In the genomic region with DNA sequence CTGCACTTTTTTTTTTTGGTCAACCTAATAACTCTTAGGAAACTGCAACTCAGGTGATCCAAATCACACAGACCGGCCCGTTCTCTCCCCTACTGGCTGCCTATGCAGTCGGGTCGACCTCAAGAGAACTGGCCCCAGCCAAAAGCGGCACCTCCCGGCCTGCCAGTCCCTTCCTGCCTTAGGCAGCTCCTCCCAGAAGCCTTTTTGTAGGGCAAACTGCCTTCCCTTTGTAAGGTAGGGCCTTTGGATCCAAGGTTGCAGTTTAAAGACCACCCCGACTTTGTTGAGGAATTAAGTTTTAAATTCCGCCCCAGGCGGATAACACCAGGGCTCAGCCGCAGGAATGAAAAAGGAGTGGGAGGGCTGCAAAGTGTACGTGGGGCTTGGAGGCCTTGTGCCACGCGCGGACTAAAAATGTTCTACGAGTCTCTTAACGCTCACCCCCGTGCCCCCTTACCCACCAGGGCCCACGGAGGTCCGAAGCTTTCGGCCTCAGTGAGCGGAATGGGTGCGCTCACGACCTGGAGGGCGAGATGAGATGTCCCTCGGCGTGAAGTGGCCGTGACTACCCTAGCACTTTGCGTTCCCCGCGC, we compare ENCODE assay signal across 8 cellular contexts. TPM values are rescaled to one million over a fixed set of nuclear protein-coding genes. Genes with fewer than 3 reads are reported as not detected.
DNase-seq lines count a peak whose midpoint lies in the region; ATAC-seq, FAIRE-seq and TF ChIP-seq lines count a peak whose summit lies in the region.

No MANE protein-coding gene starts in this region.

- H3K36me3 Mint-ChIP-seq in Calu3 (ENCODE audit: insufficient read depth, unreplicated experiment): peaks cover 55% of the 10 kb centered on the region

- peaks cover 33% of the 10 kb centered on the region for H3K4me1 Mint-ChIP-seq in Calu3 (ENCODE audit: low read depth, unreplicated experiment)

- H3K4me2 ChIP-seq in SK-N-SH: peak overlapping the region; percentile 94

- H3K9me3 ChIP-seq in SK-N-SH: no peaks in the 10 kb centered on the region
- no peaks in the 10 kb centered on the region for H3K9me3 ChIP-seq in effector memory CD4-positive, alpha-beta T cell (ENCODE audit: control insufficient read depth, low read length)
- no peaks in the 10 kb centered on the region for H3K9me3 ChIP-seq in muscle layer of colon (ENCODE audit: low read length)
- H3K9me3 ChIP-seq in transverse colon: no peaks in the 10 kb centered on the region

- H3K4me3 ChIP-seq in SK-N-SH (ENCODE audit: low read depth in 2 of 2, low read length in 1 of 2): peak overlapping the region; percentile 83 to 93
- H3K4me3 ChIP-seq in effector memory CD4-positive, alpha-beta T cell (ENCODE audit: insufficient read depth, low read depth, low read length, poor library complexity, severe bottlenecking): peak overlapping the region; percentile 73
- H3K4me3 ChIP-seq in muscle layer of colon (ENCODE audit: low read depth in 1 of 2, low read length in 2 of 2): peak overlapping the region; percentile 38 to 62
- H3K4me3 ChIP-seq in transverse colon: peak overlapping the region; percentile 35 to 98 (median 88)

- peaks cover 36% of the 10 kb centered on the region for H3K79me2 ChIP-seq in SK-N-SH (ENCODE audit: insufficient read depth)

- H3K4me3 Mint-ChIP-seq in Calu3 (ENCODE audit: low read depth, unreplicated experiment): peak overlapping the region; percentile 92

- WGBS in SK-N-SH (ENCODE audit: low lambda C conversion rate): 16% methylated on average over 23 of the region's 30 CpGs
- WGBS in transverse colon (ENCODE audit: low coverage in 1 of 2), 2 donors: 2% methylated on average over 30 of the region's 30 CpGs; no CpG with 5 or more reads in 1 of the 2 donors

- intact Hi-C loops in Calu3 (cut with micrococcal nuclease; ENCODE audit: unreplicated experiment): no loop called here
- intact Hi-C loops in transverse colon (cut with DNase I; ENCODE audit: low total_unique reads): no loop called here

- no peaks in the 10 kb centered on the region for H3K9me3 Mint-ChIP-seq in Calu3 (ENCODE audit: low read depth, unreplicated experiment)

- CTCF ChIA-PET in Calu3 (lab: Charles Lee) (interaction anchor here (0.7 kb wide), 1 partner anchor 228 kb away, joined by 5 read pairs; no protein-coding TSS in a partner anchor), SK-N-SH (lab: Yijun Ruan, JAX) (interaction anchor here (0.8 to 2.1 kb wide), 6 partner anchors 57 to 286 kb away, joined by 3 to 12 read pairs (median 4); a partner anchor contains a TSS)

- DNase-seq in Calu3 (peak; percentile 28), SK-N-SH (peak; percentile 39), transverse colon (peak; percentile 22), H54 (ENCODE audit: insufficient read length, low spot score) (no peak)
- DNase-seq in effector memory CD4-positive, alpha-beta T cell: no peak

- TF ChIP-seq RAD21 in SK-N-SH (IDR thresholded peaks at IDR 0.05; ENCODE audit: low read length): no peak

- POLR2A ChIA-PET in SK-N-SH (lab: Yijun Ruan, JAX): interaction anchor here (0.7 to 1.8 kb wide), 7 partner anchors 13 to 228 kb away, joined by 3 to 7 read pairs (median 4); a partner anchor contains a TSS

- TF ChIP-seq POLR2A in transverse colon (IDR thresholded peaks at IDR 0.05) (no peak), H54 (IDR thresholded peaks at IDR 0.05; ENCODE audit: low read depth, low read length) (no peak)

- no peak for TF ChIP-seq CTCF in Calu3 (IDR thresholded peaks at IDR 0.05; ENCODE audit: unreplicated experiment)
- no peak for TF ChIP-seq CTCF in SK-N-SH (IDR thresholded peaks at IDR 0.05)
- no peak for TF ChIP-seq CTCF in transverse colon (IDR thresholded peaks at IDR 0.05)

- peak overlapping the region; percentile 40; the same call in 1 of the 2 replicates for H2AFZ ChIP-seq in SK-N-SH (ENCODE audit: low read depth)

- no peaks in the 10 kb centered on the region for H3K9me2 ChIP-seq in SK-N-SH

- peak; percentile 1 for ATAC-seq in HG02759 (IDR thresholded peaks at IDR 0.05; ENCODE audit: unreplicated experiment)
- no peak for ATAC-seq in HG03378 (IDR thresholded peaks at IDR 0.05; ENCODE audit: unreplicated experiment)

- H3K9ac ChIP-seq in SK-N-SH (peak overlapping the region; percentile 75), muscle layer of colon (ENCODE audit: low read length) (peak overlapping the region; percentile 47)

- no peaks in the 10 kb centered on the region for H4K20me1 ChIP-seq in SK-N-SH (ENCODE audit: insufficient read depth)

- no peak for FAIRE-seq in H54 (lab: Jason Lieb, UNC)

- TF ChIP-seq EP300 in SK-N-SH (IDR thresholded peaks at IDR 0.05; ENCODE audit: borderline replicate concordance in 1 of 2, low read depth in 1 of 2, low read length in 1 of 2) (no peak), transverse colon (IDR thresholded peaks at IDR 0.05; ENCODE audit: low read depth) (no peak)

- in situ Hi-C loops in transverse colon (cut with MboI; ENCODE audit: low pct_ligation_motif_present in 1 of 4, low pct_unique_long_range_greater_than_20kb in 1 of 4, low sequenced_read_pairs in 3 of 4): no loop called here

- BruUV-seq in Calu3 (replicated peaks; lab: Mats Ljungman, UMichigan): TSS peak; percentile 68

- H3K27me3 Mint-ChIP-seq in Calu3 (ENCODE audit: unreplicated experiment): no peaks in the 10 kb centered on the region

- peaks cover 34% of the 10 kb centered on the region for H3F3A ChIP-seq in SK-N-SH (replicated peaks; ENCODE audit: insufficient read depth)

- peaks cover 24 to 34% of the 10 kb centered on the region in 2 experiments for H3K36me3 ChIP-seq in SK-N-SH (replicated peaks in 1 of 2; ENCODE audit: control insufficient read depth in 1 of 2, insufficient read depth in 2 of 2, low read length in 1 of 2)
- peaks cover 28% of the 10 kb centered on the region for H3K36me3 ChIP-seq in effector memory CD4-positive, alpha-beta T cell (ENCODE audit: control insufficient read depth, insufficient read depth, low read length)
- peaks cover 30% of the 10 kb centered on the region for H3K36me3 ChIP-seq in muscle layer of colon (ENCODE audit: insufficient read depth, low read length)
- H3K36me3 ChIP-seq in transverse colon: peaks cover 0 to 28% (median 12%) of the 10 kb centered on the region in 4 donors

- H3K27ac ChIP-seq in SK-N-SH (ENCODE audit: low read depth in 2 of 2, low read length in 1 of 2) (peak overlapping the region; percentile 41 to 73; a peak in 3 of 4 replicates), muscle layer of colon (ENCODE audit: low read depth, low read length) (peak overlapping the region; percentile 22), transverse colon (peak overlapping the region; percentile 81 to 90 (median 90))
- H3K27ac ChIP-seq in effector memory CD4-positive, alpha-beta T cell (ENCODE audit: insufficient read depth, low read length, poor library complexity, severe bottlenecking): peak overlapping the region; percentile 43

- H3K4me1 ChIP-seq in SK-N-SH (ENCODE audit: control insufficient read depth in 1 of 2, insufficient read depth in 2 of 2, low read depth in 1 of 2, low read length in 1 of 2) (peaks cover 13 to 24% of the 10 kb centered on the region in 2 experiments), muscle layer of colon (ENCODE audit: insufficient read depth, low read length) (peaks cover 30% of the 10 kb centered on the region), transverse colon (peaks cover 6 to 25% (median 16%) of the 10 kb centered on the region in 4 donors)
- peaks cover 6% of the 10 kb centered on the region for H3K4me1 ChIP-seq in effector memory CD4-positive, alpha-beta T cell (ENCODE audit: control insufficient read depth, insufficient read depth, low read length, poor library complexity, severe bottlenecking)

- H3K27me3 ChIP-seq in SK-N-SH (ENCODE audit: insufficient read depth) (no peaks in the 10 kb centered on the region), muscle layer of colon (ENCODE audit: control insufficient read depth in 1 of 2, insufficient read depth in 2 of 2, low read length in 2 of 2) (no peaks in the 10 kb centered on the region), transverse colon (no peaks in the 10 kb centered on the region)
- no peaks in the 10 kb centered on the region for H3K27me3 ChIP-seq in effector memory CD4-positive, alpha-beta T cell (replicated peaks; ENCODE audit: control insufficient read depth, insufficient read depth, low read length, poor library complexity, severe bottlenecking)

- peak overlapping the region; percentile 70 for H3K27ac Mint-ChIP-seq in Calu3 (ENCODE audit: unreplicated experiment)

TF ChIP-seq in SK-N-SH, 30 proteins besides CTCF, POLR2A, EP300 and RAD21:
- no peak for TF ChIP-seq EZH2phosphoT487 (IDR thresholded peaks at IDR 0.05; ENCODE audit: borderline replicate concordance, low read depth)
- TF ChIP-seq RFX5 (IDR thresholded peaks at IDR 0.05; ENCODE audit: low read length): no peak
- no peak for TF ChIP-seq TAF1 (IDR thresholded peaks at IDR 0.05; ENCODE audit: borderline replicate concordance, low read depth, low read length)
- 0 out of 2 replicates have a peak, but pooled peaks have one; percentile 7 for TF ChIP-seq JUND (IDR thresholded peaks at IDR 0.05)
- TF ChIP-seq YY1 (IDR thresholded peaks at IDR 0.05; ENCODE audit: low read depth): no peak
- TF ChIP-seq NFIC (IDR thresholded peaks at IDR 0.05; ENCODE audit: borderline replicate concordance): no peak
- TF ChIP-seq POLR2AphosphoS5 (IDR thresholded peaks at IDR 0.05; ENCODE audit: low read depth, low read length): no peak
- no peak for TF ChIP-seq RXRA (IDR thresholded peaks at IDR 0.05; ENCODE audit: borderline replicate concordance, low read depth)
- TF ChIP-seq, protein P1, sequence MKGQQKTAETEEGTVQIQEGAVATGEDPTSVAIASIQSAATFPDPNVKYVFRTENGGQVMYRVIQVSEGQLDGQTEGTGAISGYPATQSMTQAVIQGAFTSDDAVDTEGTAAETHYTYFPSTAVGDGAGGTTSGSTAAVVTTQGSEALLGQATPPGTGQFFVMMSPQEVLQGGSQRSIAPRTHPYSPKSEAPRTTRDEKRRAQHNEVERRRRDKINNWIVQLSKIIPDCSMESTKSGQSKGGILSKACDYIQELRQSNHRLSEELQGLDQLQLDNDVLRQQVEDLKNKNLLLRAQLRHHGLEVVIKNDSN (IDR thresholded peaks at IDR 0.05; ENCODE audit: borderline replicate concordance, low read depth): no peak

RNA-seq across cellular contexts. Expression of a gene that starts 0.6 kb away (rescaled TPM):
- total RNA-seq in Calu3 (2022): 13.4 and 20.0 TPM in 2 replicates
- polyA plus RNA-seq in SK-N-SH (2012; rRNA removed): 15.3 and 20.6 TPM in 2 replicates
- 12.3 and 17.6 TPM in 2 replicates for polyA plus RNA-seq in SK-N-SH (2012; cell fraction: cytosol; rRNA removed)
- polyA plus RNA-seq in SK-N-SH (2012; cell fraction: nucleus; rRNA removed): 38.8 and 48.1 TPM in 2 replicates
- total RNA-seq in transverse colon: 10 to 100 TPM in 2 of 4 donors, 1 to 10 TPM in 2; 4.8 to 23.9 (median 9.7) TPM

RNA-seq across cellular contexts. Expression of a gene that starts 56.7 kb away (rescaled TPM):
- total RNA-seq in Calu3 (2022) (46.4 and 47.9 TPM in 2 replicates), transverse colon (10 to 100 TPM; 27.3 to 55.4 (median 45.4) TPM)
- 21.4 and 27.7 TPM in 2 replicates for polyA plus RNA-seq in SK-N-SH (2012; rRNA removed)
- 22.2 and 23.4 TPM in 2 replicates for polyA plus RNA-seq in SK-N-SH (2012; cell fraction: cytosol; rRNA removed)
- 23.2 and 33.8 TPM in 2 replicates for polyA plus RNA-seq in SK-N-SH (2012; cell fraction: nucleus; rRNA removed)

Comparison
In these comparisons a context has a peak if more than half of its experiments do, and no peak if none do; other contexts are left out.
1. DNase-seq: peak in Calu3 (single experiment), SK-N-SH (single experiment) and transverse colon (single experiment); none in effector memory CD4-positive, alpha-beta T cell (0 of 3) and H54 (single experiment).
2. H3K27ac ChIP-seq: peak in every context shown above with its lines; median percentile 90 in transverse colon; 57 in SK-N-SH; 43 in effector memory CD4-positive, alpha-beta T cell; 22 in muscle layer of colon.
3. Peak in every context shown above with its lines, with median percentiles within 50 percentile points of each other: H3K4me3 ChIP-seq.